Comparison of ENCODE assay signal across 18 cellular contexts in the genomic region with DNA sequence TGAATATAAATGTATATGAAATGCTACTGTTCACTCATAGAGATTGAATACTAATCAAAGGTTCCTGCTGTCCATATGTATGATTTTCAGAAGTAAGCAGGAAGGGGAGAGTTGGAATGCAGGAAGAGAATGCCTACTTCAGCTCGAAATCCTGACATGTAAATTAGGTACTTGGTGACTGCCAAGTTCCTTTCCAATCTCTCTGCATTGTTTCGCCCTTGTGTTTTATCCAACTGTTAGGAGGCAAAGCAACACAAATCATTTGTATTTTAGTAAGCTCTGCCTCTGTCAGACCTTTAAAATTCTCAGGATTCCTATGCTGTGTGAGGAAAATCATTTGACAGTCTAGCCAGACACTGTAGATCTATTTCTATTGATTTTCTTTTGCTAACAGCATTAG. TPM values are rescaled to one million over a fixed set of nuclear protein-coding genes. Genes with fewer than 3 reads are reported as not detected.
DNase-seq lines count a peak whose midpoint lies in the region; ATAC-seq, FAIRE-seq and TF ChIP-seq lines count a peak whose summit lies in the region.
"Had no signal": no experiment of that assay in that cellular context is flagged by ENCODE, and none has a peak within 500 bp of the region (broad histone marks: within the 10 kb centered on the region; RNA-seq: fewer than 3 reads in every experiment).

No MANE protein-coding gene starts in this region.

- WGBS in IMR-90 (ENCODE audit: extremely low coverage in 2 of 2, insufficient read length in 1 of 2), 2 experiments, result no CpG with 5 or more reads among the region's 2 CpGs
- WGBS in testis, 2 donors, result 50 to 57% methylated on average over 2 of the region's 2 CpGs

- H3K9me1 ChIP-seq in IMR-90 (ENCODE audit: insufficient read depth, low read length), result peaks cover 10% of the 10 kb centered on the region

- no peak for ATAC-seq in IMR-90 (ENCODE audit: low read depth)
- ATAC-seq: stimulated activated naive B cell treated with anti-CD40 and anti-IgM and Interleukin-4, amounts not matched to agents 10 μg/mL and 1 μg/mL and 100 μg/mL, for 72 hours had no signal

- H2BK120ac ChIP-seq in IMR-90 (ENCODE audit: low read depth, low read length), result peak overlapping the region; percentile 21; the same call in 1 of the 2 replicates

- TF ChIP-seq RAD21 in IMR-90 (IDR thresholded peaks at IDR 0.05; ENCODE audit: low read length), result no peak

- no peak overlapping the region for H2AK9ac ChIP-seq in IMR-90 (replicated peaks; ENCODE audit: low read depth, low read length, poor library complexity)

- H3K79me2 ChIP-seq in OCI-LY7 (ENCODE audit: insufficient read depth, low read depth, low read length), result no peaks in the 10 kb centered on the region

- peak overlapping the region; percentile 90 for H2BK5ac ChIP-seq in IMR-90 (ENCODE audit: low read depth, low read length, poor library complexity, severe bottlenecking)

- no peak overlapping the region for H4K91ac ChIP-seq in IMR-90 (ENCODE audit: insufficient read depth, low read depth, low read length)

- H3K56ac ChIP-seq in IMR-90 (ENCODE audit: extremely low read depth, insufficient read depth, low read length), result no peak overlapping the region

- peaks cover 16% of the 10 kb centered on the region for H3K36me3 ChIP-seq in IMR-90 (ENCODE audit: control insufficient read depth, insufficient read depth, low read length)
- no peaks in the 10 kb centered on the region for H3K36me3 ChIP-seq in testis (ENCODE audit: low read depth, missing control alignments)
- no peaks in the 10 kb centered on the region for H3K36me3 ChIP-seq in OCI-LY7 (ENCODE audit: insufficient read depth, low read length)

- dilution Hi-C loops in IMR-90 (cut with HindIII; ENCODE audit: low sequenced_read_pairs, unreplicated experiment), result no loop called here

- in situ Hi-C loops in IMR-90 (cut with MboI; ENCODE audit: low sequenced_read_pairs), result loop anchor here (25.0 kb wide), 1 partner anchor 436 kb away; no protein-coding TSS in a partner anchor

- peak overlapping the region; percentile 42; the same call in 1 of the 2 replicates for H3K18ac ChIP-seq in IMR-90 (ENCODE audit: low read depth, low read length)

- H3K9me3 ChIP-seq in IMR-90 (ENCODE audit: control insufficient read depth, insufficient read depth, low read length) (no peaks in the 10 kb centered on the region), testis (no peaks in the 10 kb centered on the region), OCI-LY7 (ENCODE audit: low read length) (no peaks in the 10 kb centered on the region)

- POLR2A ChIA-PET in IMR-90 (lab: Charles Lee; ENCODE audit: unreplicated experiment), result no interaction called here
- POLR2A ChIA-PET in OCI-LY7 (lab: Charles Lee), result no interaction called here

- H3K4ac ChIP-seq in IMR-90 (ENCODE audit: low read depth, low read length), result peak overlapping the region; percentile 35; the same call in 1 of the 2 replicates

- H3K27me3 ChIP-seq in IMR-90 (ENCODE audit: control insufficient read depth, insufficient read depth, low read length), result no peaks in the 10 kb centered on the region
- H3K27me3 ChIP-seq in testis, result no peaks in the 10 kb centered on the region

- H2AFZ ChIP-seq in IMR-90 (replicated peaks; ENCODE audit: low read length, poor library complexity), result no peak overlapping the region
- no peak overlapping the region for H2AFZ ChIP-seq in OCI-LY7 (ENCODE audit: low read length)

- no peak for FAIRE-seq in GM12891 (lab: Jason Lieb, UNC)

- H3K23ac ChIP-seq in IMR-90 (ENCODE audit: low read depth, low read length), result peak overlapping the region; percentile 70; the same call in 1 of the 2 replicates

- H2BK15ac ChIP-seq in IMR-90 (ENCODE audit: low read depth, low read length), result no peak overlapping the region; the same call in 2 of the 3 replicates

- peak overlapping the region; percentile 73; the same call in 1 of the 2 replicates for H2AK5ac ChIP-seq in IMR-90 (ENCODE audit: low read depth, low read length)

- CTCF ChIA-PET in IMR-90 (lab: Yijun Ruan, JAX) (interaction anchor here (0.7 kb wide), 1 partner anchor 18 kb away, joined by 3 read pairs; no protein-coding TSS in a partner anchor), OCI-LY7 (lab: Charles Lee; ENCODE audit: unreplicated experiment) (no interaction called here)

- H4K5ac ChIP-seq in IMR-90 (ENCODE audit: low read depth, low read length), result peak overlapping the region; percentile 30; the same call in 1 of the 2 replicates

- H4K20me1 ChIP-seq in IMR-90 (ENCODE audit: insufficient read depth, low read length) (peaks cover 33% of the 10 kb centered on the region), OCI-LY7 (ENCODE audit: insufficient read depth, low read length) (no peaks in the 10 kb centered on the region)

- peak overlapping the region in 1 of 2 experiments; percentile 60; a peak in 1 of 4 replicates for H4K8ac ChIP-seq in IMR-90 (ENCODE audit: low read depth in 2 of 2, low read length in 2 of 2)

- H3K9ac ChIP-seq in IMR-90 (ENCODE audit: low read depth, low read length), result no peak overlapping the region

- peak overlapping the region; percentile 20; the same call in 1 of the 2 replicates for H3K14ac ChIP-seq in IMR-90 (replicated peaks; ENCODE audit: low read depth, low read length)

- H3K9me2 ChIP-seq in OCI-LY7 (ENCODE audit: insufficient read depth, low read length), result no peaks in the 10 kb centered on the region

- H2BK20ac ChIP-seq in IMR-90 (ENCODE audit: low read depth, low read length), result no peak overlapping the region

- TF ChIP-seq POLR2A in IMR-90 (IDR thresholded peaks at IDR 0.05; ENCODE audit: low read depth, low read length) (no peak), testis (IDR thresholded peaks at IDR 0.05) (no peak), GM12891 (IDR thresholded peaks at IDR 0.05; ENCODE audit: low read depth, low read length) (no peak)

- H3K27ac ChIP-seq in IMR-90 (ENCODE audit: insufficient read depth, low read length), result no peak overlapping the region
- peak overlapping the region; percentile 22 for H3K27ac ChIP-seq in cingulate gyrus (ENCODE audit: low read depth, low read length)
- no peak overlapping the region for H3K27ac ChIP-seq in testis
- no peak overlapping the region for H3K27ac ChIP-seq in OCI-LY7 (ENCODE audit: low read depth, low read length, poor library complexity, severe bottlenecking)

- TF ChIP-seq CTCF in IMR-90 (conservative IDR thresholded peaks at IDR 0.05; ENCODE audit: low read depth, low read length) (no peak), testis (IDR thresholded peaks at IDR 0.05) (no peak), OCI-LY7 (conservative IDR thresholded peaks at IDR 0.05; ENCODE audit: low read length) (no peak)

- no TSS peak for BruUV-seq in IMR-90 (replicated peaks; lab: Mats Ljungman, UMichigan)
- no TSS peak for BruUV-seq in OCI-LY7 (replicated peaks; lab: Mats Ljungman, UMichigan)

- DNase-seq in IMR-90 (no peak), left kidney (ENCODE audit: low read depth, low spot score) (peak; percentile 16), renal cortical epithelial cell (ENCODE audit: low read depth) (peak; percentile 77), testis (no peak), amniotic stem cell (lab: John Stamatoyannopoulos, UW) (no peak), OCI-LY7 (ENCODE audit: low spot score) (no peak), GM12891 (ENCODE audit: insufficient read length, low spot score) (no peak)
- DNase-seq: activated CD4-positive, alpha-beta memory T cell treated with anti-CD3 and anti-CD28 coated beads, Interleukin-2, amount 10 ng/mL, durations not matched to agents 7 days and 5 days; amygdala; effector CD8-positive, alpha-beta T cell; foreskin melanocyte; immature natural killer cell; NCI-H2081 treated with DMSO at 0.1 percent for 48 hours; nephron progenitor cell; SIG-M5; stimulated activated naive B cell treated with anti-CD40 and anti-IgM and Interleukin-4, amounts not matched to agents 10 μg/mL and 1 μg/mL and 100 μg/mL, for 72 hours; T1000 had no signal

- H3K4me3 ChIP-seq in IMR-90 (ENCODE audit: insufficient read depth, low read depth, low read length) (no peak overlapping the region), testis (no peak overlapping the region), OCI-LY7 (ENCODE audit: low read depth, low read length, poor library complexity, severe bottlenecking) (no peak overlapping the region)

- peaks cover 25% of the 10 kb centered on the region for H3K4me1 ChIP-seq in IMR-90 (ENCODE audit: control insufficient read depth, insufficient read depth, low read length)
- peaks cover 16% of the 10 kb centered on the region for H3K4me1 ChIP-seq in testis
- H3K4me1 ChIP-seq in OCI-LY7 (ENCODE audit: insufficient read depth, low read length, poor library complexity, severe bottlenecking), result no peaks in the 10 kb centered on the region

- H3K4me2 ChIP-seq in IMR-90 (ENCODE audit: low read depth, low read length), result no peak overlapping the region
- no peak overlapping the region for H3K4me2 ChIP-seq in OCI-LY7 (ENCODE audit: low read length)

- intact Hi-C loops in IMR-90 (cut with micrococcal nuclease), result no loop called here
- intact Hi-C loops in testis (cut with DNase I; ENCODE audit: low total_unique reads), result no loop called here
- intact Hi-C loops in OCI-LY7 (cut with micrococcal nuclease; ENCODE audit: unreplicated experiment), result no loop called here

- H3K79me1 ChIP-seq in IMR-90 (ENCODE audit: low read depth in 1 of 2, low read length in 2 of 2), result peaks cover 20 to 73% of the 10 kb centered on the region in 2 experiments

TF ChIP-seq in IMR-90, 13 proteins besides CTCF, POLR2A, EP300 and RAD21:
- no peak for TF ChIP-seq CHD1 (IDR thresholded peaks at IDR 0.05; ENCODE audit: low read depth, low read length)
- no peak for TF ChIP-seq MAFK (IDR thresholded peaks at IDR 0.05; ENCODE audit: low read depth, low read length)

TF ChIP-seq in GM12891, 5 proteins besides CTCF, POLR2A, EP300 and RAD21:
- no peak for TF ChIP-seq POLR2AphosphoS5 (IDR thresholded peaks at IDR 0.05; ENCODE audit: low read depth, low read length)
- no peak for TF ChIP-seq PAX5 (IDR thresholded peaks at IDR 0.05; ENCODE audit: insufficient read depth, low read length, severe bottlenecking)
- TF ChIP-seq POU2F2 (IDR thresholded peaks at IDR 0.05; ENCODE audit: low read depth, low read length), result no peak
- TF ChIP-seq SPI1 (IDR thresholded peaks at IDR 0.05; ENCODE audit: low read depth, low read length), result no peak
- no peak for TF ChIP-seq TAF1 (IDR thresholded peaks at IDR 0.05; ENCODE audit: low read depth, low read length)

RNA-seq across cellular contexts. Expression of a gene that starts 9.0 kb away (rescaled TPM):
- total RNA-seq in IMR-90 (2012; rRNA removed), result 46.6 and 46.9 TPM in 2 replicates
- polyA plus RNA-seq in IMR-90 (2012; rRNA removed), result 23.6 and 27.0 TPM in 2 replicates
- 11.8 and 14.7 TPM in 2 replicates for polyA plus RNA-seq in IMR-90 (2012; cell fraction: cytosol; rRNA removed)
- 43.0 and 67.3 TPM in 2 replicates for polyA plus RNA-seq in IMR-90 (2012; cell fraction: nucleus; rRNA removed; ENCODE audit: low replicate concordance)
- total RNA-seq in renal cortical epithelial cell, result 11.6 and 53.2 TPM in 2 replicates
- 10 to 100 TPM; 24.4 to 33.7 TPM for total RNA-seq in testis
- 7.2 TPM for polyA plus RNA-seq in testis (ENCODE audit: insufficient read depth, low read depth, low replicate concordance)
- total RNA-seq in OCI-LY7 (2014; rRNA removed; shearing (Covaris generic)), result 0.39 TPM in 1 of 2 replicates, not detected in the other
- 0.48 and 0.57 TPM in 2 replicates for total RNA-seq in OCI-LY7 (2022)
- polyA plus RNA-seq in GM12891 (2012; ENCODE audit: low read depth, missing spikeins), result 2.6 TPM
- polyA plus RNA-seq: immature natural killer cell had no signal

Comparison
In these comparisons a context has a peak if more than half of its experiments do, and no peak if none do; other contexts are left out.
1. DNase-seq: peak in left kidney (single experiment) and renal cortical epithelial cell (single experiment); none in IMR-90 (single experiment), testis (single experiment), amniotic stem cell (single experiment), OCI-LY7 (single experiment) and GM12891 (single experiment).